In the genomic region with DNA sequence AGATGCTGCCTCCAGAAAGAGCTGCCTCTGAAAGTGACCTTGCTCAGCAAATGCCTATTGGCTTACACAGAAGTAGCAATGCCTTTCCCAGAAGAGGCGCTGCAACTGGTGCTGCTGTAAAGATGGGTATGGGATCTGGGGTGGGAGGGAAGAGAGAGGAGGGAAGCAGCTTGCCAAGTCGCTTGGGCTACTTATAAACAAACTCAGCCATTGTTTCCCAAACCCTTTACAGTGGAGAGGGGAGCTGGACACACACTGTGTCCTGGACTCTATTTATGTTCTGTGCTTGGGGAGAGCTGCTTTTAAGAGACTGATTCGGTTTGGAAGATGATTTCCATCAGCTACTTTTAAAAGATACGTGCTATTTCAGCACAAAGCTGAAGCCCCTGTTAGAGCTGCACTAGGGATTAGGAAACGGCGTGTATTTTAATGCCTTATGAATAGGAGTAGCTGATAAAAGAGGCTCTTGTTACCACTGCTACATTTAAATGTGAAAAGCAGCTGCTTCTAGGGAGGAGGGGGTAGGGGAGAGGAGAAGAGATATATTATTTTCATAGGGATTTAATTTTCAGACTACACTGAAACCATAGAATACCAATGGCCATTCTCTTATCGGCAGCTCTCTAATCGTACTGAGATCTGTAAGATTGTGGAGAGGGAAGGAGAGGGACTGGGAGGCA, we compare ENCODE assay signal across 11 cellular contexts.
A peak's percentile ranks its signal among the peaks of the same experiment; 100 is the strongest.
DNase-seq lines count a peak whose midpoint lies in the region; ATAC-seq and TF ChIP-seq lines count a peak whose summit lies in the region.
"Had no signal": no experiment of that assay in that cellular context is flagged by ENCODE, and none has a peak within 500 bp of the region (broad histone marks: within the 10 kb centered on the region; RNA-seq: fewer than 3 reads in every experiment).

No MANE protein-coding gene starts in this region.

- no peak overlapping the region for H3K23ac ChIP-seq in mesendoderm (ENCODE audit: low read length)

- ATAC-seq in upper lobe of right lung (peak; percentile 50), GM18907 (IDR thresholded peaks at IDR 0.05; ENCODE audit: unreplicated experiment) (no peak)

- H2BK120ac ChIP-seq in mesendoderm (ENCODE audit: low read depth, low read length) = peak overlapping the region; percentile 95

- H3K36me3 ChIP-seq in endodermal cell (ENCODE audit: control insufficient read depth, insufficient read depth, low read length) (no peaks in the 10 kb centered on the region), mesendoderm (ENCODE audit: control insufficient read depth, insufficient read depth, low read length) (no peaks in the 10 kb centered on the region), upper lobe of right lung (no peaks in the 10 kb centered on the region)

- no peak overlapping the region for H2BK15ac ChIP-seq in mesendoderm (replicated peaks; ENCODE audit: low read depth)

- H3K27ac Mint-ChIP-seq in endodermal cell = no peak overlapping the region
- H3K27ac Mint-ChIP-seq: activated T-helper 1 cell treated with anti-CD3 and anti-CD28 coated beads, Interleukin-12 subunit alpha, Interleukin-12 subunit beta, Interleukin-2, Interleukin-4 antibody, amounts not matched to agents 30 ng/mL and 10 ng/mL and 1 ng/mL, durations not matched to agents 14 hours and 24 hours and 36 hours had no signal

- H3K4me1 ChIP-seq in endodermal cell (ENCODE audit: control insufficient read depth, insufficient read depth, low read length) (peaks cover 5% of the 10 kb centered on the region), mesendoderm (ENCODE audit: control insufficient read depth, low read depth, low read length) (peaks cover 3% of the 10 kb centered on the region), upper lobe of right lung (no peaks in the 10 kb centered on the region)

- H3K4ac ChIP-seq in mesendoderm (ENCODE audit: low read depth, low read length) = peak overlapping the region; percentile 87

- H3K27me3 Mint-ChIP-seq in endodermal cell (ENCODE audit: insufficient read depth) = peaks cover 3% of the 10 kb centered on the region

- no peaks in the 10 kb centered on the region for H3K36me3 Mint-ChIP-seq in endodermal cell (ENCODE audit: low read depth)

- no peaks in the 10 kb centered on the region for H3K27me3 ChIP-seq in endodermal cell (ENCODE audit: control insufficient read depth, insufficient read depth, low read length, poor library complexity, severe bottlenecking)
- H3K27me3 ChIP-seq in mesendoderm (ENCODE audit: insufficient read depth, low read length, poor library complexity) = no peaks in the 10 kb centered on the region
- H3K27me3 ChIP-seq in upper lobe of right lung = peaks cover 3% of the 10 kb centered on the region

- peak overlapping the region; percentile 42 for H2BK5ac ChIP-seq in mesendoderm (ENCODE audit: low read length)

- H3K9me3 Mint-ChIP-seq in endodermal cell = no peaks in the 10 kb centered on the region
- H3K9me3 Mint-ChIP-seq: activated T-helper 1 cell treated with anti-CD3 and anti-CD28 coated beads, Interleukin-12 subunit alpha, Interleukin-12 subunit beta, Interleukin-2, Interleukin-4 antibody, amounts not matched to agents 30 ng/mL and 10 ng/mL and 1 ng/mL, durations not matched to agents 14 hours and 24 hours and 36 hours had no signal

- DNase-seq in NCI-H82 (lab: John Stamatoyannopoulos, UW) = peak; percentile 56
- DNase-seq in NCI-H82 treated with DMSO at 0.1 percent for 48 hours (lab: John Stamatoyannopoulos, UW; ENCODE audit: unreplicated experiment) = no peak
- DNase-seq in endodermal cell = peak; percentile 85
- peak; percentile 94 for DNase-seq in mesendoderm
- no peak for DNase-seq in upper lobe of right lung
- no peak for DNase-seq in SHP77 (lab: John Stamatoyannopoulos, UW)
- DNase-seq in DMS79 treated with DMSO at 0.1 percent for 48 hours (lab: John Stamatoyannopoulos, UW) = no peak
- DNase-seq: ACHN, occipital lobe had no signal

- H4K5ac ChIP-seq in mesendoderm (ENCODE audit: low read length) = peak overlapping the region; percentile 35

- H3K27ac ChIP-seq in endodermal cell (ENCODE audit: low read depth, low read length) (peak overlapping the region; percentile 41), mesendoderm (ENCODE audit: low read depth, low read length) (peak overlapping the region; percentile 37), upper lobe of right lung (peak overlapping the region; percentile 26)

- H2AK5ac ChIP-seq in mesendoderm (ENCODE audit: low read length) = no peak overlapping the region

- TF ChIP-seq CTCF in endodermal cell (conservative IDR thresholded peaks at IDR 0.05) = peak; percentile 50
- no peak for TF ChIP-seq CTCF in upper lobe of right lung (IDR thresholded peaks at IDR 0.05)

- 42 to 47% methylated on average over 3 to 8 of the region's 8 CpGs for WGBS in endodermal cell (ENCODE audit: insufficient coverage in 1 of 2, insufficient read length in 1 of 2), 2 experiments
- no CpG with 5 or more reads among the region's 8 CpGs for WGBS in mesendoderm (ENCODE audit: extremely low coverage, insufficient coverage, low lambda C conversion rate)

- H3K4me3 ChIP-seq in endodermal cell (ENCODE audit: low read length) = peak overlapping the region; percentile 25
- H3K4me3 ChIP-seq in mesendoderm (ENCODE audit: low read length) = no peak overlapping the region
- no peak overlapping the region for H3K4me3 ChIP-seq in upper lobe of right lung

- intact Hi-C loops in upper lobe of right lung (cut with DNase I) = no loop called here

- peaks cover 17% of the 10 kb centered on the region for H3K4me1 Mint-ChIP-seq in endodermal cell

- H3K4me3 Mint-ChIP-seq in endodermal cell = peak overlapping the region; percentile 26
- H3K4me3 Mint-ChIP-seq: activated T-helper 1 cell treated with anti-CD3 and anti-CD28 coated beads, Interleukin-12 subunit alpha, Interleukin-12 subunit beta, Interleukin-2, Interleukin-4 antibody, amounts not matched to agents 30 ng/mL and 10 ng/mL and 1 ng/mL, durations not matched to agents 14 hours and 24 hours and 36 hours had no signal

- H3K56ac ChIP-seq in mesendoderm (ENCODE audit: low read length) = peak overlapping the region; percentile 58

- no peak overlapping the region for H3K4me2 ChIP-seq in mesendoderm (ENCODE audit: low read length)

- H4K8ac ChIP-seq in mesendoderm (ENCODE audit: low read depth, low read length) = no peak overlapping the region

- no peaks in the 10 kb centered on the region for H3K79me1 ChIP-seq in mesendoderm (ENCODE audit: low read length)

- H3K9me3 ChIP-seq in endodermal cell (ENCODE audit: control insufficient read depth, low read length) = no peaks in the 10 kb centered on the region
- no peaks in the 10 kb centered on the region for H3K9me3 ChIP-seq in upper lobe of right lung

- peak overlapping the region; percentile 51 for H3K18ac ChIP-seq in mesendoderm (ENCODE audit: low read length)

- H3K9ac ChIP-seq in endodermal cell (ENCODE audit: extremely low read depth, low read length, poor library complexity, severe bottlenecking) (no peak overlapping the region), mesendoderm (ENCODE audit: low read length) (peak overlapping the region; percentile 40)

- H3K79me2 ChIP-seq in mesendoderm (ENCODE audit: control insufficient read depth, insufficient read depth, low read length) = no peaks in the 10 kb centered on the region

Comparison
In these comparisons a context has a peak if more than half of its experiments do, and no peak if none do; other contexts are left out.
1. DNase-seq: peak in NCI-H82 (single experiment), endodermal cell (single experiment) and mesendoderm (single experiment); none in NCI-H82 treated with DMSO at 0.1 percent for 48 hours (single experiment), upper lobe of right lung (single experiment), SHP77 (0 of 2) and DMS79 treated with DMSO at 0.1 percent for 48 hours (single experiment).
2. Peak in every context shown above with its lines, with median percentiles within 50 percentile points of each other: H3K27ac ChIP-seq.